Comparison of ENCODE assay signal across 16 cellular contexts in the genomic region with DNA sequence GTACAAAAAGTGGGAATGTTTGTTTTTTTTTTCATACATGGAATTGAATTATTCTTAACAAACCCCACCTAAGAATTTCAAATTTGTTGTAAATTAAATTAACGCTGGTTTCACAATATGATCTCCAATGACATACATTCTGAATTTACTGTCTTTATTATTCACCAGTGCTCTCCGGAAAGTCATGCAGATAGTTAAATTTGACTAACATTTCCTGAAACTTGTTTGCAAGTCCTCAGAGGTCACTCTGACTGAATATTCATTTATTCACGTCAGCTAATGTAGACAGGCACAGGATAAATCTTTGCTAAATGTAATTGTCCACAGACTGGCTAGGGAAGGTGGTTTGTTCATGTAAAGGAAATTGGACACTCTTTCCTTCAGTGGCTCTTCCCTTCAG.
A peak's percentile ranks its signal among the peaks of the same experiment; 100 is the strongest.
DNase-seq lines count a peak whose midpoint lies in the region; ATAC-seq and TF ChIP-seq lines count a peak whose summit lies in the region.
"Had no signal": no experiment of that assay in that cellular context is flagged by ENCODE, and none has a peak within 500 bp of the region (broad histone marks: within the 10 kb centered on the region; RNA-seq: fewer than 3 reads in every experiment).

No MANE protein-coding gene starts in this region.

- ATAC-seq in WTC11 (peak; percentile 59), GM18519 (IDR thresholded peaks at IDR 0.05; ENCODE audit: low FRiP score, unreplicated experiment) (no peak), HG03135 (IDR thresholded peaks at IDR 0.05; ENCODE audit: unreplicated experiment) (no peak)
- ATAC-seq: HCT116 had no signal

- no peaks in the 10 kb centered on the region; the same call in 1 of the 2 replicates for H3K27me3 Mint-ChIP-seq in HFFc6 (ENCODE audit: insufficient read depth)
- no peaks in the 10 kb centered on the region for H3K27me3 Mint-ChIP-seq in WTC11 (ENCODE audit: low read depth)

- POLR2A ChIA-PET in WTC11 (lab: Charles Lee) = no interaction called here

- H3K4me3 ChIP-seq in ACC112 (ENCODE audit: low read depth, low read length) = peak overlapping the region; percentile 24; the same call in 1 of the 2 replicates
- H3K4me3 ChIP-seq in iPS-18a (ENCODE audit: low read length) = peak overlapping the region; percentile 13

- H3K9me3 ChIP-seq in iPS-18a (ENCODE audit: control insufficient read depth, low read depth, low read length) = no peaks in the 10 kb centered on the region

- no peak for DNase-seq in HFFc6
- no peak for DNase-seq in WTC11 (ENCODE audit: low spot score)
- no peak for DNase-seq in activated CD8-positive, alpha-beta memory T cell treated with anti-CD3 and anti-CD28 coated beads, Interleukin-2, amount 50 U/mL, for 48 hours
- no peak for DNase-seq in RKO (ENCODE audit: low spot score)
- DNase-seq: AML-193; COR-L47; NCI-H1105; NCI-H1694 treated with DMSO at 0.1 percent for 48 hours; NK-92 treated with Interleukin-12 subunit alpha and Interleukin-12 subunit beta, amount 100 ng/mL, for 24 hours; SIG-M5 had no signal

- H3K4me1 Mint-ChIP-seq in HFFc6 (ENCODE audit: low read depth) (peaks cover 22% of the 10 kb centered on the region), WTC11 (peaks cover 67% of the 10 kb centered on the region)
- H3K4me1 Mint-ChIP-seq: CD14-positive monocyte had no signal

- no peaks in the 10 kb centered on the region for H3K9me3 Mint-ChIP-seq in HFFc6
- peaks cover 10% of the 10 kb centered on the region for H3K9me3 Mint-ChIP-seq in WTC11

- H3K27me3 ChIP-seq in ACC112 (ENCODE audit: insufficient read depth, low read length) (no peaks in the 10 kb centered on the region), iPS-18a (ENCODE audit: control insufficient read depth, insufficient read depth, low read length) (no peaks in the 10 kb centered on the region)

- CTCF ChIA-PET in WTC11 (lab: Charles Lee) = no interaction called here

- peak overlapping the region; percentile 17 for H2AFZ ChIP-seq in ACC112 (ENCODE audit: low read length, unreplicated experiment)

- no peak overlapping the region for H3K9ac ChIP-seq in iPS-18a (ENCODE audit: low read length)

- peak overlapping the region; percentile 25 for H3K4me3 Mint-ChIP-seq in HFFc6
- H3K4me3 Mint-ChIP-seq in WTC11 = peak overlapping the region; percentile 7; the same call in 1 of the 2 replicates
- H3K4me3 Mint-ChIP-seq: CD14-positive monocyte had no signal

- H3K36me3 ChIP-seq in ACC112 (ENCODE audit: insufficient read depth, low read length) (no peaks in the 10 kb centered on the region), iPS-18a (ENCODE audit: control insufficient read depth, low read depth, low read length) (no peaks in the 10 kb centered on the region)

- TF ChIP-seq CTCF in HFFc6 (IDR thresholded peaks at IDR 0.05) (no peak), WTC11 (IDR thresholded peaks at IDR 0.05) (no peak)

- no peaks in the 10 kb centered on the region for H3K79me2 ChIP-seq in ACC112 (ENCODE audit: control insufficient read depth, insufficient read depth, low read length, unreplicated experiment)

- H3K27ac Mint-ChIP-seq in HFFc6 (peak overlapping the region; percentile 24), WTC11 (peak overlapping the region; percentile 81)
- H3K27ac Mint-ChIP-seq: CD14-positive monocyte had no signal

- H3K4me1 ChIP-seq in ACC112 (ENCODE audit: control insufficient read depth, insufficient read depth, low read length, unreplicated experiment) (peaks cover 21% of the 10 kb centered on the region), iPS-18a (ENCODE audit: control insufficient read depth, low read depth, low read length) (peaks cover 25% of the 10 kb centered on the region)

- no peaks in the 10 kb centered on the region for H3K36me3 Mint-ChIP-seq in HFFc6 (ENCODE audit: low read depth)
- peaks cover 9% of the 10 kb centered on the region for H3K36me3 Mint-ChIP-seq in WTC11
- H3K36me3 Mint-ChIP-seq: CD14-positive monocyte had no signal

- H3K27ac ChIP-seq in ACC112 (ENCODE audit: low read depth, low read length) (peak overlapping the region; percentile 32; the same call in 1 of the 2 replicates), iPS-18a (ENCODE audit: low read length) (peak overlapping the region; percentile 59)

TF ChIP-seq in WTC11, 78 proteins besides CTCF, POLR2A, EP300 and RAD21:
- TF ChIP-seq OVOL2 (CRISPR knock-in tag; IDR thresholded peaks at IDR 0.05; ENCODE audit: borderline replicate concordance) (no peak), ZNF232 (CRISPR knock-in tag; IDR thresholded peaks at IDR 0.05) (0 out of 2 replicates have a peak, but pooled peaks have one; percentile 35), ELF4 (CRISPR knock-in tag; IDR thresholded peaks at IDR 0.05; ENCODE audit: low read depth) (no peak)
